9 cellular contexts compared by ENCODE assay signal in the genomic region with DNA sequence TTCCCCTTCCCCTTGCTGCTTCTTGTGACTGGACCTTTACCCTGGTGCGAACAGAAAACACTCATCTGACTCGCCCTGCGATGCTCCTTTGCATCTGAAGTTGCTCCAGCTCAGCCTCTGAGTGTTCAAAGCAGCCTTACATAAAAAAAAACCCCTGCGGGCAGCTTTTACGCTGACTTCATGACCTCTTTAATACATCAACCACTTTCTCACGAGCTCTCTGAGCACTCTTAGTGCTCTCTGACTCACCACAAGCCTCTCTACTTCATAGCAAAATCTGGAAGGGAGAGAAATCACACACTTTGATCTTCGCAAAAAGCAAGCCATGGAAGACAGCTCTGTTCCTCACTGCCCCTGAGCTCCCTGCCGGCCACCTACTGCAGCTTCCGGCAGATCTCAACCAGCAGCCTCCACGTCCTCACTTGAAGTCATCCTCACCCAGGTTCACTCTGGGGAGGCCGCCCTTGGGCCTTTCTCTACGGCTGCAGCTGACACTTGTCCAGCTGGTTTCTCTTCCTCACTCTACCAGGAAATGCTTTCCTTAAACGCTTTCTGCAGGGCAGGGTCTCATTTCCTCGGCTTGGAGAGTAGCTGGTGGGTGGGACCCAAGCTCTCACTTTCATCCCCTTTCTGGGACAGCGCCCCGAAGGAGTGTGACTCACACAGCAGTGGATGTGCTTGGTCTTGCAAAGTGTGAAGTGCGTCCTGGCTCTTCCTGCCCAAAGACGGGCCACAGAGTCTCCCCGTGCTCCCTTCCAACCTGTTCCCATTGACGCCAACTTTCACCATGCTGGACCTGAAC. TPM values are rescaled to one million over a fixed set of nuclear protein-coding genes. Genes with fewer than 3 reads are reported as not detected.
DNase-seq lines count a peak whose midpoint lies in the region; ATAC-seq and TF ChIP-seq lines count a peak whose summit lies in the region.
"Had no signal": no experiment of that assay in that cellular context is flagged by ENCODE, and none has a peak within 500 bp of the region (broad histone marks: within the 10 kb centered on the region; RNA-seq: fewer than 3 reads in every experiment).

No MANE protein-coding gene starts in this region.

- TF ChIP-seq CTCF in fibroblast of lung (conservative IDR thresholded peaks at IDR 0.05 in 1 of 2, IDR thresholded peaks at IDR 0.05 in 1 of 2; ENCODE audit: low read depth in 1 of 2, low read length in 2 of 2) (no peak), spleen (IDR thresholded peaks at IDR 0.05 in 8 of 11, conservative IDR thresholded peaks at IDR 0.05 in 3 of 11) (no peak)

- 29 to 48% (median 44%) methylated on average over 20 of the region's 20 CpGs for WGBS in spleen, 5 donors

- peak; percentile 67 for ATAC-seq in GM18873 (IDR thresholded peaks at IDR 0.05; ENCODE audit: low FRiP score, unreplicated experiment)

- DNase-seq in HK-2 (ENCODE audit: unreplicated experiment) (peak; percentile 63), fibroblast of lung (ENCODE audit: low read depth in 2 of 2) (peak; percentile 93 to 95), spleen (no peak), NCI-H526 treated with DMSO at 0.1 percent for 48 hours (lab: John Stamatoyannopoulos, UW) (no peak), posterior vena cava (ENCODE audit: low spot score) (no peak)
- DNase-seq in activated CD4-positive, alpha-beta T cell treated with anti-CD3 and anti-CD28 coated beads, Interleukin-2, amount 50 U/mL, for 1 hour = peak; percentile 46

- H2AFZ ChIP-seq in fibroblast of lung (ENCODE audit: low read length) = no peak overlapping the region

- H3K27ac ChIP-seq in fibroblast of lung (ENCODE audit: insufficient read depth, low read length) = peak overlapping the region; percentile 71
- peak overlapping the region; percentile 3 to 86 (median 60) for H3K27ac ChIP-seq in spleen

- H4K20me1 ChIP-seq in fibroblast of lung (ENCODE audit: control insufficient read depth, extremely low read depth, insufficient read depth, low read length) = no peaks in the 10 kb centered on the region

- H3K36me3 ChIP-seq in fibroblast of lung (ENCODE audit: control insufficient read depth, insufficient read depth, low read length) (no peaks in the 10 kb centered on the region), spleen (no peaks in the 10 kb centered on the region)

- H3K79me2 ChIP-seq in fibroblast of lung (ENCODE audit: control insufficient read depth, insufficient read depth, low read length) = no peaks in the 10 kb centered on the region

- H3K4me3 ChIP-seq in fibroblast of lung (replicated peaks in 1 of 4; ENCODE audit: control extremely low read depth in 1 of 4, insufficient read depth in 1 of 4, low read depth in 3 of 4, low read length in 4 of 4) (no peak overlapping the region), spleen (peak overlapping the region in 1 of 8 donors; percentile 18)

- H3K27me3 ChIP-seq in fibroblast of lung (ENCODE audit: control insufficient read depth, insufficient read depth, low read length) (peaks cover 2% of the 10 kb centered on the region), spleen (replicated peaks in 1 of 7) (peaks cover 0 to 18% (median 0%) of the 10 kb centered on the region in 7 donors)

- H3K4me1 ChIP-seq in fibroblast of lung (ENCODE audit: control insufficient read depth, extremely low read depth, insufficient read depth, low read length) (peaks cover 17% of the 10 kb centered on the region), spleen (peaks cover 17 to 70% (median 39%) of the 10 kb centered on the region in 6 donors)

- peak overlapping the region; percentile 77 for H3K4me2 ChIP-seq in fibroblast of lung (ENCODE audit: extremely low read depth, insufficient read depth, low read length)

- H3K9me3 ChIP-seq in fibroblast of lung (ENCODE audit: control insufficient read depth, insufficient read depth, low read depth, low read length) (no peaks in the 10 kb centered on the region), spleen (no peaks in the 10 kb centered on the region)

- intact Hi-C loops in spleen (cut with DNase I; ENCODE audit: low total_unique reads) = loop anchor here (5.0 kb wide), 1 partner anchor 113 kb away; no protein-coding TSS in a partner anchor
- intact Hi-C loops in posterior vena cava (cut with DNase I) = loop anchor here in 1 of 2 donors (5.0 to 10.0 kb wide), 2 partner anchors 75 to 108 kb away; a partner anchor contains a TSS

- H3K9ac ChIP-seq in fibroblast of lung (ENCODE audit: insufficient read depth, low read length) = peak overlapping the region; percentile 40

- no peak for TF ChIP-seq POLR2A in spleen (IDR thresholded peaks at IDR 0.05)

RNA-seq across cellular contexts. Expression of a gene that starts 5.3 kb away (rescaled TPM):
- not detected in 2 replicates for total RNA-seq in fibroblast of lung
- not detected in 2 replicates for polyA plus RNA-seq in fibroblast of lung
- not detected in 2 replicates for polyA plus RNA-seq in fibroblast of lung (2012)
- not detected in 2 replicates for polyA minus RNA-seq in fibroblast of lung (ENCODE audit: low replicate concordance)
- under 1 TPM in 5 of 7 donors, not detected in 2; 0.13 to 0.77 (median 0.19) TPM for total RNA-seq in spleen
- under 1 TPM in 2 of 3 donors, not detected in 1; 0.02 to 0.06 TPM for polyA plus RNA-seq in spleen
- total RNA-seq in posterior vena cava = not detected
- total RNA-seq: aorta, subcutaneous adipose tissue had no signal
- polyA plus RNA-seq: aorta had no signal

RNA-seq across cellular contexts. Expression of a gene that starts 10.9 kb away (rescaled TPM):
- not detected in 2 replicates for total RNA-seq in fibroblast of lung
- polyA plus RNA-seq in fibroblast of lung = not detected in 2 replicates
- not detected in 2 replicates for polyA plus RNA-seq in fibroblast of lung (2012)
- not detected in 2 replicates for polyA minus RNA-seq in fibroblast of lung (ENCODE audit: low replicate concordance)
- total RNA-seq in spleen = not detected
- not detected for polyA plus RNA-seq in spleen
- total RNA-seq in posterior vena cava = not detected
- total RNA-seq: aorta, subcutaneous adipose tissue had no signal
- polyA plus RNA-seq: aorta had no signal

RNA-seq across cellular contexts. Expression of a gene that starts 19.8 kb away (rescaled TPM):
- total RNA-seq in fibroblast of lung (under 0.01 and 0.50 TPM in 2 replicates), spleen (1 to 10 TPM in 3 of 7 donors, under 1 TPM in 4; 0.60 to 1.7 (median 0.94) TPM), posterior vena cava (under 1 TPM; 0.38 to 0.93 TPM)
- polyA plus RNA-seq in fibroblast of lung (0.10 and 0.19 TPM in 2 replicates), spleen (1 to 10 TPM; 1.1 to 2.3 (median 1.3) TPM)
- polyA plus RNA-seq in fibroblast of lung (2012) = 0.35 and 0.46 TPM in 2 replicates
- not detected in 2 replicates for polyA minus RNA-seq in fibroblast of lung (ENCODE audit: low replicate concordance)

RNA-seq across cellular contexts. Expression of a gene that starts 31.8 kb away (rescaled TPM):
- total RNA-seq in fibroblast of lung (2.6 and 4.1 TPM in 2 replicates), spleen (100 to 1,000 TPM in 1 of 7 donors, 10 to 100 TPM in 6; 61.5 to 111 (median 77.1) TPM), posterior vena cava (10 to 100 TPM; 11.3 to 13.4 TPM)
- polyA plus RNA-seq in fibroblast of lung (2.5 and 3.1 TPM in 2 replicates), spleen (10 to 100 TPM; 45.3 to 95.9 (median 61.6) TPM)
- 3.1 and 4.2 TPM in 2 replicates for polyA plus RNA-seq in fibroblast of lung (2012)
- polyA minus RNA-seq in fibroblast of lung (ENCODE audit: low replicate concordance) = 1.8 and 4.3 TPM in 2 replicates

RNA-seq across cellular contexts. Expression of a gene that starts 36.9 kb away (rescaled TPM):
- total RNA-seq in fibroblast of lung (13.1 and 15.0 TPM in 2 replicates), spleen (100 to 1,000 TPM; 114 to 170 (median 149) TPM), posterior vena cava (10 to 100 TPM; 22.9 to 28.2 TPM)
- polyA plus RNA-seq in fibroblast of lung (15.8 and 23.4 TPM in 2 replicates), spleen (10 to 100 TPM; 45.7 to 75.9 (median 55.3) TPM)
- polyA plus RNA-seq in fibroblast of lung (2012) = 16.0 and 28.2 TPM in 2 replicates
- 9.2 and 18.0 TPM in 2 replicates for polyA minus RNA-seq in fibroblast of lung (ENCODE audit: low replicate concordance)

Comparison
In these comparisons a context has a peak if more than half of its experiments do, and no peak if none do; other contexts are left out.
1. DNase-seq: peak in HK-2 (single experiment), activated CD4-positive, alpha-beta T cell treated with anti-CD3 and anti-CD28 coated beads, Interleukin-2, amount 50 U/mL, for 1 hour (single experiment) and fibroblast of lung (2 of 2); none in spleen (single experiment), NCI-H526 treated with DMSO at 0.1 percent for 48 hours (single experiment) and posterior vena cava (single experiment).